17 cellular contexts compared by ENCODE assay signal in genomic region chr5:127685662-127686061, GRCh38. TPM values are rescaled to one million over a fixed set of nuclear protein-coding genes. Genes with fewer than 3 reads are reported as not detected.
"Had no signal": no experiment of that assay in that cellular context is flagged by ENCODE, and none has a peak within 500 bp of the region (broad histone marks: within the 10 kb centered on the region; RNA-seq: fewer than 3 reads in every experiment).

No MANE protein-coding gene starts in this region.

- DNase-seq: activated CD4-positive, alpha-beta T cell treated with anti-CD3 and anti-CD28 coated beads, Interleukin-2, amount 50 U/mL, for 1 hour; activated naive CD4-positive, alpha-beta T cell treated with anti-CD3 and anti-CD28 coated beads, Interleukin-2, amount 10 ng/mL, durations not matched to agents 7 days and 5 days; activated T-cell treated with anti-CD3 and anti-CD28 coated beads for 4 hours; amniotic stem cell; colonic mucosa; head of caudate nucleus; left ventricle myocardium superior; mesendoderm; ovary; retina had no signal

- H3K4me3 Mint-ChIP-seq: activated naive CD4-positive, alpha-beta T cell treated with anti-CD3 and anti-CD28 coated beads, Interleukin-2, amount 10 ng/mL, durations not matched to agents 7 days and 5 days; nephron had no signal

- H3K27ac ChIP-seq: colonic mucosa, ovary, vagina had no signal

- H3K9me3 Mint-ChIP-seq: activated naive CD4-positive, alpha-beta T cell treated with anti-CD3 and anti-CD28 coated beads, Interleukin-2, amount 10 ng/mL, durations not matched to agents 7 days and 5 days; activated T-helper 2 cell treated with anti-CD3 and anti-CD28 coated beads, Interferon-gamma antibody, Interleukin-2, Interleukin-4, amounts not matched to agents 10 μg/mL and 5 μg/mL and 100 μg/mL, durations not matched to agents 14 hours and 24 hours and 36 hours had no signal

- H3K36me3 Mint-ChIP-seq: activated naive CD4-positive, alpha-beta T cell treated with anti-CD3 and anti-CD28 coated beads, Interleukin-2, amount 10 ng/mL, durations not matched to agents 7 days and 5 days had no signal

- H3K27ac Mint-ChIP-seq: activated naive CD4-positive, alpha-beta T cell treated with anti-CD3 and anti-CD28 coated beads, Interleukin-2, amount 10 ng/mL, durations not matched to agents 7 days and 5 days; activated T-helper 2 cell treated with anti-CD3 and anti-CD28 coated beads, Interferon-gamma antibody, Interleukin-2, Interleukin-4, amounts not matched to agents 10 μg/mL and 5 μg/mL and 100 μg/mL, durations not matched to agents 14 hours and 24 hours and 36 hours; nephron had no signal

- H3K27me3 ChIP-seq: colonic mucosa, ovary, vagina had no signal

- H3K4me1 ChIP-seq: colonic mucosa, vagina had no signal

- H3K36me3 ChIP-seq: colonic mucosa, ovary, vagina had no signal

- H3K27me3 Mint-ChIP-seq: activated naive CD4-positive, alpha-beta T cell treated with anti-CD3 and anti-CD28 coated beads, Interleukin-2, amount 10 ng/mL, durations not matched to agents 7 days and 5 days had no signal

- H3K4me2 ChIP-seq: smooth muscle cell had no signal

- H3K9me3 ChIP-seq: colonic mucosa, ovary, vagina had no signal

- H3K4me1 Mint-ChIP-seq: activated naive CD4-positive, alpha-beta T cell treated with anti-CD3 and anti-CD28 coated beads, Interleukin-2, amount 10 ng/mL, durations not matched to agents 7 days and 5 days had no signal

- H3K4me3 ChIP-seq: colonic mucosa, ovary, smooth muscle cell, vagina had no signal

RNA-seq across cellular contexts. Expression of gene CCDC192, which starts 17.5 kb away (rescaled TPM):
- total RNA-seq: activated CD8-positive, alpha-beta memory T cell treated with anti-CD3 and anti-CD28 coated beads for 36 hours; activated T-helper 2 cell treated with anti-CD3 and anti-CD28 coated beads, Interferon-gamma antibody, Interleukin-2, Interleukin-4, amounts not matched to agents 10 μg/mL and 5 μg/mL and 100 μg/mL, durations not matched to agents 14 hours and 24 hours and 36 hours; colonic mucosa; endothelial cell of umbilical vein; left ventricle myocardium superior; smooth muscle cell; T-helper 2 cell treated with Interferon-gamma antibody and Interleukin-4, amounts not matched to agents 100 ng/mL and 5 ng/mL, for 36 hours; vagina had no signal

RNA-seq across cellular contexts. Expression of gene CTXN3, which starts 36.8 kb away (rescaled TPM):
- total RNA-seq: activated CD8-positive, alpha-beta memory T cell treated with anti-CD3 and anti-CD28 coated beads for 36 hours; activated T-helper 2 cell treated with anti-CD3 and anti-CD28 coated beads, Interferon-gamma antibody, Interleukin-2, Interleukin-4, amounts not matched to agents 10 μg/mL and 5 μg/mL and 100 μg/mL, durations not matched to agents 14 hours and 24 hours and 36 hours; colonic mucosa; endothelial cell of umbilical vein; left ventricle myocardium superior; ovary; smooth muscle cell; T-helper 2 cell treated with Interferon-gamma antibody and Interleukin-4, amounts not matched to agents 100 ng/mL and 5 ng/mL, for 36 hours; vagina had no signal
